In the genomic region with DNA sequence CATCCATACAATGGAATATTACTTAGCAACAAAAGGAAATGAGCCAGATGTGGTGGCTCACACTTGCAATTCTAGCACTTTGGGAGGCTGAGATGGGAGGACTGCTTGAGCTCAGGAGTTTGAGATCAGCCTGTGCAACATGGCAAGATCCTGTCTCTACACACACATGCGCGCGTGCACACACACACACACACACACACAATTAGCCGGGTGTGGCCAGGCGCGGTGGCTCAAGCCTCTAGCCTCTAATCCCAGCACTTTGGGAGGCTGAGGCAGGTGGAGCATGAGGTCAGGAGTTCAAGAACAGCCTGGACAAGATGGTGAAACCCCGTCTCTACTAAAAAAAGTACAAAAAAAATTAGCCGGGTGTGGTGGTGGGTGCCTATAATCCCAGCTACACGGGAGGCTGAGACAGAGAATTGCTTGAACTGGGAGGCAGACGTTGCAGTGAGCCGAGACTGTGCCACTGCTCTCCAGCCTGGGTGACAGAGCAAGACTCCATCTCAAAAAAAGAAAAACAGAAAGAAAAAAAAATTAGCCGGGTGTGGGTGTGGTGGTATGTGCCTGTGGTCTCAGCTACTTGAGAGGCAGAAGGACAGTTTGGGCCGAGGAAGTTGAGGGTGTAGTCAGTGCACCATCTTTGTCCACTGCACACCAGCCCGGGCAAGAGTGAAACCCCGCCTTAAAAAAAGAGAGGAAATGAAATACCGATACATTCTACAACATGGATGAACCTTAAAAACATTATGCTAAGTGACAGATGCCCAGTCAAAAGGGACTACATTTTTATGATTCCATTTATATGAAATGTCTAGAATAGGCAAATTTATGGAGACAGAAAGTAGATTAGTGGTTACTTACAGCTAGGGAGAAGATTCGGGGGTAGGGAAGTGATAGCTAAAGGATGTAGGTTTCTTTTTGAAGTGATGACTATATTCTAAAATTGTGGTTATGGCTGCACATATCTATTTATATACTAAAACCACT, we compare ENCODE assay signal across 9 cellular contexts. TPM values are rescaled to one million over a fixed set of nuclear protein-coding genes. Genes with fewer than 3 reads are reported as not detected.
DNase-seq lines count a peak whose midpoint lies in the region; ATAC-seq and TF ChIP-seq lines count a peak whose summit lies in the region.
"Had no signal": no experiment of that assay in that cellular context is flagged by ENCODE, and none has a peak within 500 bp of the region (broad histone marks: within the 10 kb centered on the region; RNA-seq: fewer than 3 reads in every experiment).

No MANE protein-coding gene starts in this region.

- POLR2A ChIA-PET in activated CD4-positive, alpha-beta memory T cell treated with anti-CD3 and anti-CD28 coated beads for 36 hours (lab: Charles Lee): interaction anchor here (0.6 to 2.2 kb wide), 4 partner anchors 29 to 437 kb away, joined by 3 to 10 read pairs (median 4); a partner anchor contains a TSS

- H3K9me3 Mint-ChIP-seq in activated naive CD4-positive, alpha-beta T cell treated with anti-CD3 and anti-CD28 coated beads for 36 hours: no peaks in the 10 kb centered on the region
- H3K9me3 Mint-ChIP-seq in activated CD4-positive, alpha-beta memory T cell treated with anti-CD3 and anti-CD28 coated beads for 36 hours: no peaks in the 10 kb centered on the region

- H3K27me3 ChIP-seq in thoracic aorta (replicated peaks; ENCODE audit: insufficient read depth): no peaks in the 10 kb centered on the region

- H3K36me3 Mint-ChIP-seq in activated naive CD4-positive, alpha-beta T cell treated with anti-CD3 and anti-CD28 coated beads for 36 hours (ENCODE audit: low read depth): peaks cover 64% of the 10 kb centered on the region
- H3K36me3 Mint-ChIP-seq in activated CD4-positive, alpha-beta memory T cell treated with anti-CD3 and anti-CD28 coated beads for 36 hours: peaks cover 66% of the 10 kb centered on the region

- H3K9me3 ChIP-seq in thoracic aorta: no peaks in the 10 kb centered on the region

- intact Hi-C loops in activated naive CD4-positive, alpha-beta T cell treated with anti-CD3 and anti-CD28 coated beads for 36 hours (cut with micrococcal nuclease): loop anchor here (2.0 to 10.0 kb wide), 2 partner anchors 28 to 52 kb away; a partner anchor contains a TSS
- intact Hi-C loops in activated CD4-positive, alpha-beta memory T cell treated with anti-CD3 and anti-CD28 coated beads for 36 hours (cut with micrococcal nuclease): loop anchor here (1.0 to 2.0 kb wide), 3 partner anchors 28 to 92 kb away; a partner anchor contains a TSS
- intact Hi-C loops in lower leg skin (cut with DNase I; ENCODE audit: low total_unique reads): no loop called here

- H3K4me3 ChIP-seq in thoracic aorta: peak overlapping the region; percentile 47
- no peak overlapping the region for H3K4me3 ChIP-seq in lower leg skin (ENCODE audit: low read depth, poor library complexity, severe bottlenecking)

- CTCF ChIA-PET in activated naive CD4-positive, alpha-beta T cell treated with anti-CD3 and anti-CD28 coated beads for 36 hours (lab: Charles Lee): interaction anchor here (0.6 to 0.8 kb wide), 4 partner anchors 33 to 477 kb away, joined by 3 to 6 read pairs (median 4); no protein-coding TSS in a partner anchor
- CTCF ChIA-PET in activated CD4-positive, alpha-beta memory T cell treated with anti-CD3 and anti-CD28 coated beads for 36 hours (lab: Charles Lee): interaction anchor here (0.7 to 0.9 kb wide), 2 partner anchors 36 to 1635 kb away, joined by 3 read pairs; no protein-coding TSS in a partner anchor

- H3K4me1 ChIP-seq in thoracic aorta (ENCODE audit: control insufficient read depth in 1 of 2, low read depth in 2 of 2): no peaks in the 10 kb centered on the region

- peaks cover 10% of the 10 kb centered on the region for H3K36me3 ChIP-seq in thoracic aorta

- no peaks in the 10 kb centered on the region for H3K27me3 Mint-ChIP-seq in activated naive CD4-positive, alpha-beta T cell treated with anti-CD3 and anti-CD28 coated beads for 36 hours (ENCODE audit: low read depth)
- H3K27me3 Mint-ChIP-seq in activated CD4-positive, alpha-beta memory T cell treated with anti-CD3 and anti-CD28 coated beads for 36 hours: no peaks in the 10 kb centered on the region

- DNase-seq in activated naive CD4-positive, alpha-beta T cell treated with anti-CD3 and anti-CD28 coated beads for 36 hours: peak; percentile 21
- DNase-seq in activated naive CD4-positive, alpha-beta T cell (lab: John Stamatoyannopoulos, UW): no peak
- peak; percentile 40 for DNase-seq in activated CD4-positive, alpha-beta memory T cell treated with anti-CD3 and anti-CD28 coated beads for 36 hours
- DNase-seq in thoracic aorta (ENCODE audit: low spot score) (no peak), lower leg skin (ENCODE audit: low spot score in 2 of 2) (no peak), SK-N-DZ (ENCODE audit: low spot score) (no peak), GM03348 (ENCODE audit: low spot score) (no peak)

- peak overlapping the region; percentile 60 for H3K27ac Mint-ChIP-seq in activated naive CD4-positive, alpha-beta T cell treated with anti-CD3 and anti-CD28 coated beads for 36 hours
- peak overlapping the region; percentile 73 for H3K27ac Mint-ChIP-seq in activated CD4-positive, alpha-beta memory T cell treated with anti-CD3 and anti-CD28 coated beads for 36 hours

- peak overlapping the region; percentile 19 for H3K4me3 Mint-ChIP-seq in activated naive CD4-positive, alpha-beta T cell treated with anti-CD3 and anti-CD28 coated beads for 36 hours
- peak overlapping the region; percentile 57 for H3K4me3 Mint-ChIP-seq in activated CD4-positive, alpha-beta memory T cell treated with anti-CD3 and anti-CD28 coated beads for 36 hours

- 93 to 94% methylated on average over 17 of the region's 17 CpGs for WGBS in lower leg skin, 2 donors

- H3K4me1 Mint-ChIP-seq in activated naive CD4-positive, alpha-beta T cell treated with anti-CD3 and anti-CD28 coated beads for 36 hours (ENCODE audit: low read depth): peaks cover 25% of the 10 kb centered on the region
- H3K4me1 Mint-ChIP-seq in activated CD4-positive, alpha-beta memory T cell treated with anti-CD3 and anti-CD28 coated beads for 36 hours (ENCODE audit: low read depth): peaks cover 30% of the 10 kb centered on the region

- no peak for TF ChIP-seq POLR2A in lower leg skin (IDR thresholded peaks at IDR 0.05)

- TF ChIP-seq CTCF in thoracic aorta (IDR thresholded peaks at IDR 0.05): no peak
- TF ChIP-seq CTCF in lower leg skin (IDR thresholded peaks at IDR 0.05): no peak

- no peak overlapping the region for H3K27ac ChIP-seq in thoracic aorta

- peak; percentile 68 for ATAC-seq in HG03095 (IDR thresholded peaks at IDR 0.05; ENCODE audit: unreplicated experiment)
- ATAC-seq in thoracic aorta (ENCODE audit: insufficient number of reproducible peaks, low FRiP score, low read depth): no peak
- ATAC-seq: Panc1 had no signal

RNA-seq across cellular contexts. Expression of a gene that starts 52.5 kb away (rescaled TPM):
- 10 to 100 TPM; 32.9 to 36.2 TPM for total RNA-seq in activated naive CD4-positive, alpha-beta T cell treated with anti-CD3 and anti-CD28 coated beads for 36 hours
- 10 to 100 TPM; 41.4 to 41.6 TPM for total RNA-seq in activated CD4-positive, alpha-beta memory T cell treated with anti-CD3 and anti-CD28 coated beads for 36 hours
- total RNA-seq in thoracic aorta (10 to 100 TPM in 1 of 2 donors, 1 to 10 TPM in 1; 2.5 to 17.1 TPM), lower leg skin (1 to 10 TPM; 3.4 to 5.3 (median 4.8) TPM)
- polyA plus RNA-seq in SK-N-DZ (2014; cell fraction: cytosol; rRNA removed): 19.3 and 22.5 TPM in 2 replicates
- polyA plus RNA-seq in SK-N-DZ (2014; cell fraction: nucleus; rRNA removed): 14.5 and 22.0 TPM in 2 replicates

Comparison
In these comparisons a context has a peak if more than half of its experiments do, and no peak if none do; other contexts are left out.
1. DNase-seq: peak in activated naive CD4-positive, alpha-beta T cell treated with anti-CD3 and anti-CD28 coated beads for 36 hours (single experiment) and activated CD4-positive, alpha-beta memory T cell treated with anti-CD3 and anti-CD28 coated beads for 36 hours (single experiment); none in activated naive CD4-positive, alpha-beta T cell (0 of 4), thoracic aorta (single experiment), lower leg skin (0 of 2), SK-N-DZ (single experiment) and GM03348 (single experiment).